Comparison of ENCODE assay signal across 26 cellular contexts in genomic region chr17:1745513-1746020, GRCh38. TPM values are rescaled to one million over a fixed set of nuclear protein-coding genes. Genes with fewer than 3 reads are reported as not detected.
"Had no signal": no experiment of that assay in that cellular context is flagged by ENCODE, and none has a peak within 500 bp of the region (broad histone marks: within the 10 kb centered on the region; RNA-seq: fewer than 3 reads in every experiment).

No MANE protein-coding gene starts in this region.

- H3K9me3 ChIP-seq: Peyer's patch, SJSA1 had no signal

- H3K9me3 Mint-ChIP-seq: activated CD4-positive, alpha-beta memory T cell treated with anti-CD3 and anti-CD28 coated beads for 36 hours; activated naive CD4-positive, alpha-beta T cell treated with anti-CD3 and anti-CD28 coated beads for 36 hours; activated T-helper 17 cell treated with anti-CD3 and anti-CD28 coated beads, Interleukin-2, amount 50 U/mL, for 72 hours; WTC11 had no signal

- H3K27ac Mint-ChIP-seq: activated CD4-positive, alpha-beta memory T cell treated with anti-CD3 and anti-CD28 coated beads for 36 hours; activated naive CD4-positive, alpha-beta T cell treated with anti-CD3 and anti-CD28 coated beads for 36 hours; activated naive CD8-positive, alpha-beta T cell; activated T-helper 17 cell treated with anti-CD3 and anti-CD28 coated beads, Interleukin-2, amount 50 U/mL, for 72 hours; brain; T-helper 17 cell; WTC11 had no signal

- H3K27me3 Mint-ChIP-seq: activated CD4-positive, alpha-beta memory T cell treated with anti-CD3 and anti-CD28 coated beads for 36 hours; activated naive CD8-positive, alpha-beta T cell; activated T-helper 17 cell treated with anti-CD3 and anti-CD28 coated beads, Interleukin-2, amount 50 U/mL, for 72 hours; T-helper 17 cell had no signal

- H3K27ac ChIP-seq: cardiac muscle cell, SJSA1 had no signal

- ATAC-seq: activated T-helper 17 cell treated with anti-CD3 and anti-CD28 coated beads, Interleukin-2, amount 50 U/mL, for 72 hours; SK-N-SH treated with all-trans-retinoic acid at 6 μM for 48 hours; T-helper 17 cell; WTC11 had no signal

- H3K4me3 Mint-ChIP-seq: activated CD4-positive, alpha-beta memory T cell treated with anti-CD3 and anti-CD28 coated beads for 36 hours; activated naive CD4-positive, alpha-beta T cell treated with anti-CD3 and anti-CD28 coated beads for 36 hours; activated naive CD8-positive, alpha-beta T cell; activated T-helper 17 cell treated with anti-CD3 and anti-CD28 coated beads, Interleukin-2, amount 50 U/mL, for 72 hours; brain; T-helper 17 cell; WTC11 had no signal

- H3K4me3 ChIP-seq: cardiac muscle cell, SJSA1 had no signal

- H3K4me1 ChIP-seq: SJSA1 had no signal

- H3K4me1 Mint-ChIP-seq: activated T-helper 17 cell treated with anti-CD3 and anti-CD28 coated beads, Interleukin-2, amount 50 U/mL, for 72 hours; brain; T-helper 17 cell had no signal

- H3K36me3 ChIP-seq: cardiac muscle cell, Peyer's patch, SJSA1 had no signal

- FAIRE-seq: astrocyte had no signal

- H3K27me3 ChIP-seq: cardiac muscle cell, Peyer's patch, SJSA1 had no signal

- H3K36me3 Mint-ChIP-seq: activated CD4-positive, alpha-beta memory T cell treated with anti-CD3 and anti-CD28 coated beads for 36 hours; activated naive CD8-positive, alpha-beta T cell; brain; WTC11 had no signal

- DNase-seq: activated CD4-positive, alpha-beta memory T cell treated with anti-CD3 and anti-CD28 coated beads for 36 hours; activated CD4-positive, alpha-beta T cell treated with anti-CD3 and anti-CD28 coated beads for 48 hours; activated CD4-positive, CD25-positive, alpha-beta regulatory T cell treated with anti-CD3 and anti-CD28 coated beads, Interleukin-2, amount 50 U/mL, for 72 hours; activated gamma-delta T cell; activated naive CD4-positive, alpha-beta T cell treated with anti-CD3 and anti-CD28 coated beads for 36 hours; activated T-cell treated with anti-CD3 and anti-CD28 coated beads for 4 hours; activated T-cell treated with anti-CD3 and anti-CD28 coated beads, Interleukin-2, amount 50 U/mL, for 48 hours; amygdala; Kasumi-1; NCI-H1105 treated with DMSO at 0.1 percent for 48 hours; NCI-H1436 treated with DMSO at 0.1 percent for 48 hours; NCI-H187; NCI-H2081; NCI-H524; Peyer's patch; SHP77; T-helper 17 cell; T-helper 9 cell had no signal

RNA-seq across cellular contexts. Expression of gene SERPINF2, which starts 2.9 kb away (rescaled TPM):
- total RNA-seq: activated CD4-positive, alpha-beta memory T cell treated with anti-CD3 and anti-CD28 coated beads for 36 hours; activated naive CD4-positive, alpha-beta T cell treated with anti-CD3 and anti-CD28 coated beads for 36 hours; SJSA1 had no signal
- polyA plus RNA-seq: cardiac muscle cell had no signal

RNA-seq across cellular contexts. Expression of gene SERPINF1, which starts 16.3 kb away (rescaled TPM):
- total RNA-seq: activated naive CD4-positive, alpha-beta T cell treated with anti-CD3 and anti-CD28 coated beads for 36 hours; activated T-helper 17 cell treated with anti-CD3 and anti-CD28 coated beads, Interleukin-2, amount 50 U/mL, for 72 hours; SJSA1 had no signal
